ENCODE assay signal across 3 cellular contexts in the genomic region with DNA sequence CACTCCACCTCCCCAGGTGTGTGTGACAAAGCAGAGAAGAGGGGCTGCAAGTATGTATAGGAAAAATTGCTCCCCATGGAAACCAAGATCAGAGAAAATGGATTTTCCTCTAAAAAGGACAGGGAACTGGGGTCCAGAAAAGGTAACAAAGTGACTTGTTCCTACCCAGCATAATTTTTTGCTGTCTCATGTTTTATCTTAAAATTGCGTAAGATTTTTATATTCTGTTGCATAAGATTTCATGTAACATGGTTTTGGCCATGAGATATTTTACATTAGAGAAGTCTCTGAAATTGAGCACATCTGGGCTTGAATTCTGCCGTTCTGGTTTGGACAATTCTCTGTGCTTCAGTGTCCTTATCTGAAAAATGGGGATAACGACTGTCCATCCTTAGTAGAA.
TF ChIP-seq lines count a peak whose summit lies in the region.

No MANE protein-coding gene starts in this region.

TF ChIP-seq in GM23338, 12 proteins besides CTCF, POLR2A, EP300 and RAD21 (continues in another document):
- TF ChIP-seq EZH2 (IDR thresholded peaks at IDR 0.05; ENCODE audit: low read depth, unreplicated experiment) (no peak), JUNB (IDR thresholded peaks at IDR 0.05; ENCODE audit: unreplicated experiment) (no peak), CREB1 (CRISPR knock-in tag; IDR thresholded peaks at IDR 0.05; ENCODE audit: low read depth) (no peak), ZNF114 (CRISPR knock-in tag; IDR thresholded peaks at IDR 0.05) (no peak), EZH2phosphoT487 (IDR thresholded peaks at IDR 0.05; ENCODE audit: unreplicated experiment) (no peak), POLR2AphosphoS5 (IDR thresholded peaks at IDR 0.05; ENCODE audit: low read depth) (no peak), NANOG (IDR thresholded peaks at IDR 0.05; ENCODE audit: borderline replicate concordance) (no peak), STAT1 (IDR thresholded peaks at IDR 0.05; ENCODE audit: unreplicated experiment) (no peak)
- TF ChIP-seq, protein P1, sequence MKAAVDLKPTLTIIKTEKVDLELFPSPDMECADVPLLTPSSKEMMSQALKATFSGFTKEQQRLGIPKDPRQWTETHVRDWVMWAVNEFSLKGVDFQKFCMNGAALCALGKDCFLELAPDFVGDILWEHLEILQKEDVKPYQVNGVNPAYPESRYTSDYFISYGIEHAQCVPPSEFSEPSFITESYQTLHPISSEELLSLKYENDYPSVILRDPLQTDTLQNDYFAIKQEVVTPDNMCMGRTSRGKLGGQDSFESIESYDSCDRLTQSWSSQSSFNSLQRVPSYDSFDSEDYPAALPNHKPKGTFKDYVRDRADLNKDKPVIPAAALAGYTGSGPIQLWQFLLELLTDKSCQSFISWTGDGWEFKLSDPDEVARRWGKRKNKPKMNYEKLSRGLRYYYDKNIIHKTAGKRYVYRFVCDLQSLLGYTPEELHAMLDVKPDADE (IDR thresholded peaks at IDR 0.05) = no peak
- TF ChIP-seq, protein P2, sequence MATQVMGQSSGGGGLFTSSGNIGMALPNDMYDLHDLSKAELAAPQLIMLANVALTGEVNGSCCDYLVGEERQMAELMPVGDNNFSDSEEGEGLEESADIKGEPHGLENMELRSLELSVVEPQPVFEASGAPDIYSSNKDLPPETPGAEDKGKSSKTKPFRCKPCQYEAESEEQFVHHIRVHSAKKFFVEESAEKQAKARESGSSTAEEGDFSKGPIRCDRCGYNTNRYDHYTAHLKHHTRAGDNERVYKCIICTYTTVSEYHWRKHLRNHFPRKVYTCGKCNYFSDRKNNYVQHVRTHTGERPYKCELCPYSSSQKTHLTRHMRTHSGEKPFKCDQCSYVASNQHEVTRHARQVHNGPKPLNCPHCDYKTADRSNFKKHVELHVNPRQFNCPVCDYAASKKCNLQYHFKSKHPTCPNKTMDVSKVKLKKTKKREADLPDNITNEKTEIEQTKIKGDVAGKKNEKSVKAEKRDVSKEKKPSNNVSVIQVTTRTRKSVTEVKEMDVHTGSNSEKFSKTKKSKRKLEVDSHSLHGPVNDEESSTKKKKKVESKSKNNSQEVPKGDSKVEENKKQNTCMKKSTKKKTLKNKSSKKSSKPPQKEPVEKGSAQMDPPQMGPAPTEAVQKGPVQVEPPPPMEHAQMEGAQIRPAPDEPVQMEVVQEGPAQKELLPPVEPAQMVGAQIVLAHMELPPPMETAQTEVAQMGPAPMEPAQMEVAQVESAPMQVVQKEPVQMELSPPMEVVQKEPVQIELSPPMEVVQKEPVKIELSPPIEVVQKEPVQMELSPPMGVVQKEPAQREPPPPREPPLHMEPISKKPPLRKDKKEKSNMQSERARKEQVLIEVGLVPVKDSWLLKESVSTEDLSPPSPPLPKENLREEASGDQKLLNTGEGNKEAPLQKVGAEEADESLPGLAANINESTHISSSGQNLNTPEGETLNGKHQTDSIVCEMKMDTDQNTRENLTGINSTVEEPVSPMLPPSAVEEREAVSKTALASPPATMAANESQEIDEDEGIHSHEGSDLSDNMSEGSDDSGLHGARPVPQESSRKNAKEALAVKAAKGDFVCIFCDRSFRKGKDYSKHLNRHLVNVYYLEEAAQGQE (IDR thresholded peaks at IDR 0.05; ENCODE audit: unreplicated experiment) = no peak

TF ChIP-seq in IMR-90, 13 proteins besides CTCF, POLR2A, EP300 and RAD21:
- TF ChIP-seq SMC3 (IDR thresholded peaks at IDR 0.05; ENCODE audit: low read depth, low read length) = no peak
- peak; percentile 43 for TF ChIP-seq CEBPB (IDR thresholded peaks at IDR 0.05; ENCODE audit: low read depth, low read length)
- no peak for TF ChIP-seq MAZ (IDR thresholded peaks at IDR 0.05; ENCODE audit: borderline replicate concordance, low read depth, low read length)
- TF ChIP-seq CHD1 (IDR thresholded peaks at IDR 0.05; ENCODE audit: low read depth, low read length) = no peak

TF ChIP-seq in H1, 55 proteins besides CTCF, POLR2A, EP300 and RAD21:
- TF ChIP-seq CBX5 (IDR thresholded peaks at IDR 0.05; ENCODE audit: low read depth, low read length) = no peak
- TF ChIP-seq KDM1A (IDR thresholded peaks at IDR 0.05; ENCODE audit: borderline replicate concordance, low read length) = no peak
- no peak for TF ChIP-seq CBX8 (IDR thresholded peaks at IDR 0.05; ENCODE audit: borderline replicate concordance, low read depth, low read length)
- TF ChIP-seq BRCA1 (IDR thresholded peaks at IDR 0.05; ENCODE audit: low read depth, low read length) = no peak
- no peak for TF ChIP-seq SRF (IDR thresholded peaks at IDR 0.05; ENCODE audit: low read depth, low read length)
- no peak for TF ChIP-seq HDAC2 (IDR thresholded peaks at IDR 0.05; ENCODE audit: borderline replicate concordance in 1 of 2, low read depth in 2 of 2, low read length in 2 of 2)
- 0 out of 2 replicates have a peak, but pooled peaks have one; percentile 11 for TF ChIP-seq CEBPB (IDR thresholded peaks at IDR 0.05; ENCODE audit: low read depth, low read length)
- no peak for TF ChIP-seq ASH2L (IDR thresholded peaks at IDR 0.05; ENCODE audit: low read length)
